ENCODE assay signal across 1 cellular context in the genomic region with DNA sequence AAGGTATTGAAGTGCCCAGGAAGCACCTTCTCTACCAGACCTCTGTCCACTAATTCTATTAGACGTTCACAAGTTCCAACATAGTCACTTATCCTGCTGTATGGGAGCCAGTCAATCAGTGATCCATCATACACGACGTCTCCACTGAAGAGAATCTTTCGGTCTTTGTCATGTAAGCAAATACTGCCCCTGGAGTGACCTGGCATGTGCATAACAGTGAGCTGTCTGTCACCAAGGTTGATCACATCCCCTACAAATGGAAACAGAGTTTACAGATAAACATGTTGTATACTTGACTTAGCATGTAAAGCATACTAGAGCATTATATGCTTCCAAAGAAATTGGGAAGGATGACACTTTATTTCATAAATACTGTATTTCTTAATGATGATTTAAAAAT.
TF ChIP-seq lines count a peak whose summit lies in the region.

No MANE protein-coding gene starts in this region.

TF ChIP-seq in K562, 482 proteins besides CTCF, POLR2A, EP300 and RAD21:
- TF ChIP-seq HDAC1 (IDR thresholded peaks at IDR 0.05): no peak
- TF ChIP-seq, protein P1, sequence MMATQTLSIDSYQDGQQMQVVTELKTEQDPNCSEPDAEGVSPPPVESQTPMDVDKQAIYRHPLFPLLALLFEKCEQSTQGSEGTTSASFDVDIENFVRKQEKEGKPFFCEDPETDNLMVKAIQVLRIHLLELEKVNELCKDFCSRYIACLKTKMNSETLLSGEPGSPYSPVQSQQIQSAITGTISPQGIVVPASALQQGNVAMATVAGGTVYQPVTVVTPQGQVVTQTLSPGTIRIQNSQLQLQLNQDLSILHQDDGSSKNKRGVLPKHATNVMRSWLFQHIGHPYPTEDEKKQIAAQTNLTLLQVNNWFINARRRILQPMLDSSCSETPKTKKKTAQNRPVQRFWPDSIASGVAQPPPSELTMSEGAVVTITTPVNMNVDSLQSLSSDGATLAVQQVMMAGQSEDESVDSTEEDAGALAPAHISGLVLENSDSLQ (IDR thresholded peaks at IDR 0.05): peak; percentile 28; the same call in 1 of the 2 replicates
